ENCODE assay signal across 1 cellular context in genomic region chr20:3749689-3750639, GRCh38.
TF ChIP-seq lines count a peak whose summit lies in the region.

No MANE protein-coding gene starts in this region.

TF ChIP-seq in WTC11, 78 proteins besides CTCF, POLR2A, EP300 and RAD21 (continued from another document and continues in another):
- TF ChIP-seq USF1 (CRISPR knock-in tag; IDR thresholded peaks at IDR 0.05): no peak
- TF ChIP-seq PREB (CRISPR knock-in tag; IDR thresholded peaks at IDR 0.05; ENCODE audit: borderline replicate concordance): no peak
- no peak for TF ChIP-seq ZNF532 (CRISPR knock-in tag; IDR thresholded peaks at IDR 0.05; ENCODE audit: borderline replicate concordance)
- TF ChIP-seq HMGXB4 (CRISPR knock-in tag; IDR thresholded peaks at IDR 0.05): peak; percentile 99
- TF ChIP-seq ZSCAN18 (CRISPR knock-in tag; IDR thresholded peaks at IDR 0.05): no peak
- no peak for TF ChIP-seq IRF2 (CRISPR knock-in tag; IDR thresholded peaks at IDR 0.05; ENCODE audit: borderline replicate concordance, low read depth)
- TF ChIP-seq PRRX2 (CRISPR knock-in tag; IDR thresholded peaks at IDR 0.05): no peak
- TF ChIP-seq MAX (CRISPR knock-in tag; IDR thresholded peaks at IDR 0.05): peak; percentile 87
- no peak for TF ChIP-seq E2F4 (CRISPR knock-in tag; IDR thresholded peaks at IDR 0.05; ENCODE audit: borderline replicate concordance, low read depth)
- TF ChIP-seq TEAD1 (CRISPR knock-in tag; IDR thresholded peaks at IDR 0.05): peak; percentile 79
- no peak for TF ChIP-seq SOX15 (CRISPR knock-in tag; IDR thresholded peaks at IDR 0.05)
- TF ChIP-seq ZBTB43 (CRISPR knock-in tag; IDR thresholded peaks at IDR 0.05): peak; percentile 80; the same call in 1 of the 2 replicates
- TF ChIP-seq ATF2 (CRISPR knock-in tag; IDR thresholded peaks at IDR 0.05; ENCODE audit: borderline replicate concordance, low read depth): no peak
- no peak for TF ChIP-seq JUN (CRISPR knock-in tag; IDR thresholded peaks at IDR 0.05)
- no peak for TF ChIP-seq TEAD4 (CRISPR knock-in tag; IDR thresholded peaks at IDR 0.05)
- TF ChIP-seq CBFB (CRISPR knock-in tag; IDR thresholded peaks at IDR 0.05; ENCODE audit: low read depth): no peak; the same call in none of the 2 replicates
- TF ChIP-seq E2F5 (CRISPR knock-in tag; IDR thresholded peaks at IDR 0.05): no peak
- 0 out of 2 replicates have a peak, but pooled peaks have one; percentile 28 for TF ChIP-seq IRF1 (CRISPR knock-in tag; IDR thresholded peaks at IDR 0.05)
- 0 out of 2 replicates have a peak, but pooled peaks have one; percentile 22 for TF ChIP-seq NR3C1 (CRISPR knock-in tag; conservative IDR thresholded peaks at IDR 0.05; ENCODE audit: low read depth)
- no peak for TF ChIP-seq HMGA2 (CRISPR knock-in tag; IDR thresholded peaks at IDR 0.05)
- no peak for TF ChIP-seq STAT6 (CRISPR knock-in tag; conservative IDR thresholded peaks at IDR 0.05; ENCODE audit: low read depth)
- TF ChIP-seq ZMAT4 (CRISPR knock-in tag; IDR thresholded peaks at IDR 0.05): no peak
- no peak for TF ChIP-seq ESRRA (CRISPR knock-in tag; IDR thresholded peaks at IDR 0.05; ENCODE audit: borderline replicate concordance)
- TF ChIP-seq NFE2L1 (CRISPR knock-in tag; IDR thresholded peaks at IDR 0.05): no peak
- TF ChIP-seq ZNF138 (CRISPR knock-in tag; conservative IDR thresholded peaks at IDR 0.05): no peak
- peak; percentile 71; the same call in 1 of the 2 replicates for TF ChIP-seq ARID4B (CRISPR knock-in tag; IDR thresholded peaks at IDR 0.05; ENCODE audit: borderline replicate concordance)
- TF ChIP-seq ZNF219 (CRISPR knock-in tag; IDR thresholded peaks at IDR 0.05; ENCODE audit: borderline replicate concordance): no peak
